Comparison of ENCODE assay signal across 21 cellular contexts in the genomic region with DNA sequence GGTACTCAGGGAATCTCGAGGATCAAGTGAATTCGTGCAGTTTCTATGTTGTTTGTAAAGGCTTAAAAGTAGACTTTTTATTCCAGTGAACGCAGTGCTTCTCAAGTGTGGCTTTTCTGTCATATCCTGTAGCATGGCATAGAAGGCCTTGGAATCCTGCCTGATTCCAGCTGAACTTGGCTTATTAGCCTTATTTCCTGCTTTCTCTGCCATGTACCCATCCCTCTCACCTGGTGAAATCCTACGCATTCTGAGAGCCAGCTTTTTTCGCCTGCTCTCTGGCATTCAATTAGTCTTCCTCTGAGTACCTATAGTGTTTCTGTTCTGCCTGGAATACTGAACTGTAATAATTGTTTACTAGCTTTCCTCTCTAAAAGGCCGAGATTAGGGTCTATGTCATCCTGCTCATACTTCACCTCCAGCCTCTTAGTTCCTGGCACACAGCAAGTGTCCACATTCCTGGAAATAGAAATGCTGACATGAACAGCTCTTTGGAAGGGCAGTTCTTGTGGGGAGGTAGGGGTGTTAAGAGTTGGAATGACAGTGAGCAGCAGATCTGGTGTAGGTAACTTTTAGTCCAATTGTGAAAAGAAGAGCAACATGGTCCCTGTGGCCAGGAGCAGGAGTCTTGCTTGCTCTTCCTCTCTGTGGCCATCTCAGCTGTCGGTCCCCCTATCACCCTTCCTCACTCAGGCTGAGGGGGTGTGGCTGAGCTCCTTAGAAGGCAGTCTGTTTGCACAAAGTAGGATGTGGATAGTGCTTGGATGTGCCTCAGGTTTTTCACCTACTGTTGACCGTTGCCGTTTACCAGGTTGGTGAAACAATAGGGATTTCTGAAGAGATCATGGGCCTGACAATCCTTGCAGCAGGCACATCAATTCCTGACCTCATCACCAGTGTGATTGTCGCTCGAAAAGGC. TPM values are rescaled to one million over a fixed set of nuclear protein-coding genes. Genes with fewer than 3 reads are reported as not detected.
A peak's percentile ranks its signal among the peaks of the same experiment; 100 is the strongest.
DNase-seq lines count a peak whose midpoint lies in the region; ATAC-seq, FAIRE-seq and TF ChIP-seq lines count a peak whose summit lies in the region.
"Had no signal": no experiment of that assay in that cellular context is flagged by ENCODE, and none has a peak within 500 bp of the region (broad histone marks: within the 10 kb centered on the region; RNA-seq: fewer than 3 reads in every experiment).

No MANE protein-coding gene starts in this region.

- H3K27me3 ChIP-seq in CD4-positive, CD25-positive, alpha-beta regulatory T cell (ENCODE audit: control insufficient read depth, insufficient read depth, low read length): no peaks in the 10 kb centered on the region
- no peaks in the 10 kb centered on the region for H3K27me3 ChIP-seq in CD8-positive, alpha-beta T cell (ENCODE audit: insufficient read depth, low read length)
- H3K27me3 ChIP-seq in GM12878 (replicated peaks in 1 of 2; ENCODE audit: control insufficient read depth in 2 of 2, insufficient read depth in 2 of 2, low read length in 1 of 2) (no peaks in the 10 kb centered on the region), mesendoderm (ENCODE audit: insufficient read depth, low read length, poor library complexity) (no peaks in the 10 kb centered on the region), MG63 (no peaks in the 10 kb centered on the region), testis (no peaks in the 10 kb centered on the region)
- H3K27me3 ChIP-seq: brain microvascular endothelial cell, neutrophil, SJSA1 had no signal

- no peak overlapping the region for H3K4ac ChIP-seq in mesendoderm (ENCODE audit: low read depth, low read length)

- peaks cover 25% of the 10 kb centered on the region for H3K36me3 Mint-ChIP-seq in CD4-positive, CD25-positive, alpha-beta regulatory T cell
- H3K36me3 Mint-ChIP-seq in CD8-positive, alpha-beta T cell: peaks cover 51% of the 10 kb centered on the region

- no TSS peak for BruUV-seq in GM12878 (replicated peaks; lab: Mats Ljungman, UMichigan)

- H3K79me2 ChIP-seq in GM12878 (ENCODE audit: control insufficient read depth, insufficient read depth, low read length) (no peaks in the 10 kb centered on the region), mesendoderm (ENCODE audit: control insufficient read depth, insufficient read depth, low read length) (no peaks in the 10 kb centered on the region)

- no peak overlapping the region for H2BK15ac ChIP-seq in mesendoderm (replicated peaks; ENCODE audit: low read depth)

- H3K18ac ChIP-seq in mesendoderm (ENCODE audit: low read length): no peak overlapping the region

- no peaks in the 10 kb centered on the region for H3K79me1 ChIP-seq in mesendoderm (ENCODE audit: low read length)

- SMC1A ChIA-PET in GM12878 (lab: Charles Lee; ENCODE audit: uncharacterized antibody, unreplicated experiment): interaction anchor here (1.4 to 2.1 kb wide), 5 partner anchors 9 to 185 kb away, joined by 3 to 10 read pairs (median 5); no protein-coding TSS in a partner anchor

- no peak overlapping the region for H2AFZ ChIP-seq in GM12878 (ENCODE audit: control insufficient read depth, low read depth, low read length)

- peaks cover 2 to 13% (median 5%) of the 10 kb centered on the region in 4 donors for H3K4me1 Mint-ChIP-seq in CD4-positive, CD25-positive, alpha-beta regulatory T cell
- peaks cover 4% of the 10 kb centered on the region for H3K4me1 Mint-ChIP-seq in CD8-positive, alpha-beta T cell (ENCODE audit: low read depth)

- no peak for TF ChIP-seq CTCF in CD8-positive, alpha-beta T cell (IDR thresholded peaks at IDR 0.05)
- TF ChIP-seq CTCF in GM12878 (IDR thresholded peaks at IDR 0.05 in 2 of 3, conservative IDR thresholded peaks at IDR 0.05 in 1 of 3; ENCODE audit: control insufficient read depth in 2 of 3, extremely low read depth in 1 of 3, insufficient read depth in 1 of 3, low read depth in 3 of 3, low read length in 3 of 3): no peak
- TF ChIP-seq CTCF in testis (IDR thresholded peaks at IDR 0.05): no peak

- H3K27ac ChIP-seq in CD4-positive, CD25-positive, alpha-beta regulatory T cell (ENCODE audit: insufficient read depth, low read length, poor library complexity, severe bottlenecking): no peak overlapping the region
- H3K27ac ChIP-seq in CD8-positive, alpha-beta T cell (ENCODE audit: low read depth, low read length): no peak overlapping the region
- H3K27ac ChIP-seq in GM12878 (ENCODE audit: control insufficient read depth, insufficient read depth) (no peak overlapping the region), mesendoderm (ENCODE audit: low read depth, low read length) (no peak overlapping the region), testis (no peak overlapping the region)
- H3K27ac ChIP-seq: neutrophil had no signal

- H3K23ac ChIP-seq in mesendoderm (ENCODE audit: low read length): no peak overlapping the region

- H3K27me3 Mint-ChIP-seq in CD4-positive, CD25-positive, alpha-beta regulatory T cell: no peaks in the 10 kb centered on the region
- H3K27me3 Mint-ChIP-seq in CD8-positive, alpha-beta T cell (ENCODE audit: low read depth): no peaks in the 10 kb centered on the region
- H3K27me3 Mint-ChIP-seq: activated CD4-positive, alpha-beta memory T cell treated with anti-CD3 and anti-CD28 coated beads, Interleukin-2, amount 10 ng/mL, durations not matched to agents 7 days and 5 days; T-helper 17 cell had no signal

- H3K9ac ChIP-seq in GM12878 (ENCODE audit: control insufficient read depth, insufficient read depth, low read length) (no peak overlapping the region), mesendoderm (ENCODE audit: low read length) (no peak overlapping the region)

- H2BK5ac ChIP-seq in mesendoderm (ENCODE audit: low read length): no peak overlapping the region

- no peak overlapping the region for H3K56ac ChIP-seq in mesendoderm (ENCODE audit: low read length)

- in situ Hi-C loops in GM12878 (cut with MboI): no loop called here

- H4K20me1 ChIP-seq in GM12878 (ENCODE audit: control insufficient read depth, insufficient read depth): no peaks in the 10 kb centered on the region

- H3K9me3 ChIP-seq in CD4-positive, CD25-positive, alpha-beta regulatory T cell (ENCODE audit: control insufficient read depth in 2 of 2, low read length in 2 of 2): no peaks in the 10 kb centered on the region
- no peaks in the 10 kb centered on the region for H3K9me3 ChIP-seq in CD8-positive, alpha-beta T cell (ENCODE audit: low read length)
- no peaks in the 10 kb centered on the region for H3K9me3 ChIP-seq in GM12878 (replicated peaks; ENCODE audit: control insufficient read depth, insufficient read depth, low read length)
- no peaks in the 10 kb centered on the region for H3K9me3 ChIP-seq in MG63
- H3K9me3 ChIP-seq in testis: no peaks in the 10 kb centered on the region
- H3K9me3 ChIP-seq: neutrophil, SJSA1 had no signal

- no peak overlapping the region for H3K4me3 Mint-ChIP-seq in CD4-positive, CD25-positive, alpha-beta regulatory T cell
- H3K4me3 Mint-ChIP-seq in CD8-positive, alpha-beta T cell: no peak overlapping the region
- H3K4me3 Mint-ChIP-seq: activated CD4-positive, alpha-beta memory T cell treated with anti-CD3 and anti-CD28 coated beads, Interleukin-2, amount 10 ng/mL, durations not matched to agents 7 days and 5 days; T-helper 17 cell had no signal

- POLR2A ChIA-PET in CD8-positive, alpha-beta T cell (lab: Charles Lee): no interaction called here
- POLR2A ChIA-PET in GM12878 (lab: Charles Lee): interaction anchor here (0.7 kb wide), 1 partner anchor 35 kb away, joined by 3 read pairs; no protein-coding TSS in a partner anchor

- H3K4me2 ChIP-seq in GM12878 (ENCODE audit: control insufficient read depth, insufficient read depth) (no peak overlapping the region), mesendoderm (ENCODE audit: low read length) (no peak overlapping the region)

- no peak for FAIRE-seq in GM12878 (lab: Jason Lieb, UNC)
- FAIRE-seq: frontal cortex had no signal

- H4K8ac ChIP-seq in mesendoderm (ENCODE audit: low read depth, low read length): no peak overlapping the region

- H4K5ac ChIP-seq in mesendoderm (ENCODE audit: low read length): no peak overlapping the region

- H2AK5ac ChIP-seq in mesendoderm (ENCODE audit: low read length): no peak overlapping the region

- no peak for ATAC-seq in CD4-positive, CD25-positive, alpha-beta regulatory T cell (ENCODE audit: low read depth in 2 of 2)
- ATAC-seq in CD8-positive, alpha-beta T cell: no peak
- ATAC-seq in GM12878 (no peak), GM21526 (IDR thresholded peaks at IDR 0.05; ENCODE audit: low FRiP score, unreplicated experiment) (no peak)
- ATAC-seq: HCT116, T-helper 17 cell had no signal

- H3K27ac Mint-ChIP-seq in CD4-positive, CD25-positive, alpha-beta regulatory T cell: peak overlapping the region in 2 of 3 donors; percentile 48 to 92
- peak overlapping the region; percentile 15 for H3K27ac Mint-ChIP-seq in CD8-positive, alpha-beta T cell
- H3K27ac Mint-ChIP-seq: activated CD4-positive, alpha-beta memory T cell treated with anti-CD3 and anti-CD28 coated beads, Interleukin-2, amount 10 ng/mL, durations not matched to agents 7 days and 5 days; T-helper 17 cell had no signal

- H3K9me3 Mint-ChIP-seq in CD4-positive, CD25-positive, alpha-beta regulatory T cell: peaks cover 0 to 2% (median 0%) of the 10 kb centered on the region in 7 donors
- H3K9me3 Mint-ChIP-seq in CD8-positive, alpha-beta T cell: no peaks in the 10 kb centered on the region
- H3K9me3 Mint-ChIP-seq: activated CD4-positive, alpha-beta memory T cell treated with anti-CD3 and anti-CD28 coated beads, Interleukin-2, amount 10 ng/mL, durations not matched to agents 7 days and 5 days had no signal

- H3K36me3 ChIP-seq in CD4-positive, CD25-positive, alpha-beta regulatory T cell (ENCODE audit: control insufficient read depth, insufficient read depth, low read length): peaks cover 22% of the 10 kb centered on the region
- H3K36me3 ChIP-seq in CD8-positive, alpha-beta T cell (ENCODE audit: insufficient read depth, low read length): peaks cover 21% of the 10 kb centered on the region
- H3K36me3 ChIP-seq in GM12878 (ENCODE audit: control insufficient read depth in 2 of 2, insufficient read depth in 2 of 2, low read length in 1 of 2): peaks cover 0 to 33% of the 10 kb centered on the region in 2 experiments; a peak in 3 of 4 replicates
- H3K36me3 ChIP-seq in mesendoderm (ENCODE audit: control insufficient read depth, insufficient read depth, low read length): no peaks in the 10 kb centered on the region
- peaks cover 7% of the 10 kb centered on the region for H3K36me3 ChIP-seq in MG63
- H3K36me3 ChIP-seq in testis (ENCODE audit: low read depth, missing control alignments): no peaks in the 10 kb centered on the region
- H3K36me3 ChIP-seq: SJSA1 had no signal

- H3K4me3 ChIP-seq in CD4-positive, CD25-positive, alpha-beta regulatory T cell (ENCODE audit: low read depth, low read length): no peak overlapping the region
- H3K4me3 ChIP-seq in CD8-positive, alpha-beta T cell (ENCODE audit: low read depth, low read length): no peak overlapping the region
- H3K4me3 ChIP-seq in GM12878: no peak overlapping the region
- H3K4me3 ChIP-seq in mesendoderm (ENCODE audit: low read length): no peak overlapping the region
- H3K4me3 ChIP-seq in MG63: no peak overlapping the region
- no peak overlapping the region for H3K4me3 ChIP-seq in testis
- H3K4me3 ChIP-seq: SJSA1 had no signal

- no peak; the same call in 1 of the 2 replicates for TF ChIP-seq POLR2A in GM12878 (IDR thresholded peaks at IDR 0.05; ENCODE audit: low read depth, low read length)
- no peak for TF ChIP-seq POLR2A in testis (IDR thresholded peaks at IDR 0.05)

- H2BK120ac ChIP-seq in mesendoderm (ENCODE audit: low read depth, low read length): no peak overlapping the region

- no peak for TF ChIP-seq RAD21 in GM12878 (IDR thresholded peaks at IDR 0.05; ENCODE audit: insufficient read depth, low read depth, low read length)

- no peaks in the 10 kb centered on the region for H3K4me1 ChIP-seq in CD4-positive, CD25-positive, alpha-beta regulatory T cell (ENCODE audit: control insufficient read depth, insufficient read depth, low read length, poor library complexity, severe bottlenecking)
- no peaks in the 10 kb centered on the region for H3K4me1 ChIP-seq in CD8-positive, alpha-beta T cell (ENCODE audit: insufficient read depth, low read length)
- H3K4me1 ChIP-seq in GM12878 (ENCODE audit: control insufficient read depth, insufficient read depth, low read length) (peaks cover 9% of the 10 kb centered on the region), mesendoderm (ENCODE audit: control insufficient read depth, low read depth, low read length) (no peaks in the 10 kb centered on the region), testis (no peaks in the 10 kb centered on the region)

- RAD21 ChIA-PET in GM12878 (lab: Charles Lee; ENCODE audit: unreplicated experiment): no interaction called here

- CTCF ChIA-PET in CD8-positive, alpha-beta T cell (lab: Charles Lee): interaction anchor here (0.5 to 2.0 kb wide), 3 partner anchors 11 to 12 kb away, joined by 4 to 9 read pairs (median 4); no protein-coding TSS in a partner anchor
- CTCF ChIA-PET in GM12878 (lab: Yijun Ruan, JAX): interaction anchor here (0.6 to 1.2 kb wide), 4 partner anchors 8 to 154 kb away, joined by 3 read pairs; no protein-coding TSS in a partner anchor

- no peak for TF ChIP-seq EP300 in GM12878 (IDR thresholded peaks at IDR 0.05; ENCODE audit: borderline replicate concordance in 1 of 2, control insufficient read depth in 1 of 2, low read depth in 2 of 2, low read length in 2 of 2)

- WGBS in GM12878 (ENCODE audit: insufficient coverage, insufficient replicate concordance, low lambda C conversion rate, missing lambda C conversion rate): 90% methylated on average over 11 of the region's 11 CpGs
- no CpG with 5 or more reads among the region's 11 CpGs for WGBS in mesendoderm (ENCODE audit: extremely low coverage, insufficient coverage, low lambda C conversion rate)
- WGBS in testis, 2 donors: 77 to 87% methylated on average over 11 of the region's 11 CpGs

- intact Hi-C loops in CD8-positive, alpha-beta T cell (cut with DNase I, micrococcal nuclease): no loop called here
- intact Hi-C loops in GM12878 (cut with micrococcal nuclease; ENCODE audit: unreplicated experiment) (no loop called here), testis (cut with DNase I; ENCODE audit: low total_unique reads) (no loop called here)

- no peak for DNase-seq in CD4-positive, CD25-positive, alpha-beta regulatory T cell
- DNase-seq in CD8-positive, alpha-beta T cell: no peak
- DNase-seq in GM12878 (ENCODE audit: low read depth, low spot score): no peak
- DNase-seq in mesendoderm: peak; percentile 6
- DNase-seq in MG63: no peak
- DNase-seq in testis: no peak
- DNase-seq: activated CD4-positive, alpha-beta memory T cell treated with anti-CD3 and anti-CD28 coated beads, Interleukin-2, amount 10 ng/mL, durations not matched to agents 7 days and 5 days; AML-193; brain microvascular endothelial cell; erythroblast; GF-D8; hypothalamus; kidney glomerular epithelial cell; NCI-H187 treated with DMSO at 0.1 percent for 48 hours; NCI-H345; T-helper 17 cell had no signal

RNA-seq across cellular contexts. Expression of a gene that starts 30.4 kb away (rescaled TPM):
- total RNA-seq in CD4-positive, CD25-positive, alpha-beta regulatory T cell: 5.2 TPM
- 1 to 10 TPM; 1.5 to 3.8 (median 2.0) TPM for polyA plus RNA-seq in CD4-positive, CD25-positive, alpha-beta regulatory T cell
- 1 to 10 TPM; 1.3 to 1.5 TPM for total RNA-seq in CD8-positive, alpha-beta T cell
- total RNA-seq in GM12878 (2013; cell fraction: nucleolus; rRNA removed): 19.8 and 23.8 TPM in 2 replicates
- total RNA-seq in GM12878 (2014; rRNA removed) (2.9 and 3.3 TPM in 2 replicates), GM12878 (2014; rRNA removed; fragmentation: Illumina TruSeq; extraction: Trizol) (2.8 and 3.3 TPM in 2 replicates), GM12878 (2021) (4.5 and 5.8 TPM in 2 replicates), testis (10 to 100 TPM; 16.9 to 24.3 TPM)
- polyA plus RNA-seq in GM12878 (2011; ENCODE audit: low read depth): 4.9 TPM
- polyA plus RNA-seq in GM12878 (2011; rRNA removed) (3.9 and 4.4 TPM in 2 replicates), GM12878 (2014; fragmentation: Illumina TruSeq; extraction: Trizol) (4.3 and 4.9 TPM in 2 replicates), GM12878 (2014; fragmentation: Nextera tagmentation; extraction: Ambion mirVana) (1 to 10 TPM; 1.4 to 2.3 TPM), GM12878 (2014; rRNA removed) (2.8 and 4.7 TPM in 2 replicates), GM12878 (2016; fragmentation: Nextera tagmentation; extraction: Ambion mirVana) (1 to 10 TPM; 1.7 to 3.2 TPM), testis (ENCODE audit: insufficient read depth, low read depth, low replicate concordance) (13.4 TPM)
- polyA plus RNA-seq in GM12878 (2011; cell fraction: cytosol; rRNA removed): 3.2 and 4.5 TPM in 2 replicates
- polyA plus RNA-seq in GM12878 (2011; cell fraction: nucleus; rRNA removed): 3.9 and 5.7 TPM in 2 replicates
- 7.3 and 7.7 TPM in 2 replicates for polyA plus RNA-seq in GM12878 (2012)
- polyA minus RNA-seq in GM12878 (2011; rRNA and poly(A)+ RNA removed): 5.7 and 6.4 TPM in 2 replicates
- polyA minus RNA-seq in GM12878 (2011; cell fraction: cytosol; rRNA and poly(A)+ RNA removed): 1.5 and 1.8 TPM in 2 replicates
- polyA minus RNA-seq in GM12878 (2011; cell fraction: nucleus; rRNA and poly(A)+ RNA removed): 5.2 and 8.6 TPM in 2 replicates
- 4.3 TPM for polyA plus RNA-seq in mesendoderm (2013, experiment 1 of 2)
- polyA plus RNA-seq in mesendoderm (2013, experiment 2 of 2): 4.0 TPM
- total RNA-seq in MG63 (2014; rRNA removed; shearing (Covaris generic); ENCODE audit: low replicate concordance): 3.3 and 10.1 TPM in 2 replicates

RNA-seq across cellular contexts. Expression of a gene that starts 41.2 kb away (rescaled TPM):
- 22.7 TPM for total RNA-seq in CD4-positive, CD25-positive, alpha-beta regulatory T cell
- 10 to 100 TPM; 28.2 to 40.6 (median 33.2) TPM for polyA plus RNA-seq in CD4-positive, CD25-positive, alpha-beta regulatory T cell
- total RNA-seq in CD8-positive, alpha-beta T cell: 10 to 100 TPM; 26.7 to 28.6 TPM
- 108 and 123 TPM in 2 replicates for total RNA-seq in GM12878 (2013; cell fraction: nucleolus; rRNA removed)
- 36.8 and 39.3 TPM in 2 replicates for total RNA-seq in GM12878 (2014; rRNA removed)
- total RNA-seq in GM12878 (2014; rRNA removed; fragmentation: Illumina TruSeq; extraction: Trizol): 39.4 and 40.4 TPM in 2 replicates
- total RNA-seq in GM12878 (2021): 40.7 and 42.0 TPM in 2 replicates
- polyA plus RNA-seq in GM12878 (2011; ENCODE audit: low read depth): 26.2 TPM
- 76.9 and 93.4 TPM in 2 replicates for polyA plus RNA-seq in GM12878 (2011; rRNA removed)
- 55.4 and 58.2 TPM in 2 replicates for polyA plus RNA-seq in GM12878 (2011; cell fraction: cytosol; rRNA removed)
- polyA plus RNA-seq in GM12878 (2011; cell fraction: nucleus; rRNA removed): 48.6 and 54.8 TPM in 2 replicates
- 24.6 and 28.8 TPM in 2 replicates for polyA plus RNA-seq in GM12878 (2012)
- polyA plus RNA-seq in GM12878 (2014; fragmentation: Illumina TruSeq; extraction: Trizol): 53.7 and 68.1 TPM in 2 replicates
- 10 to 100 TPM; 39.4 to 41.9 TPM for polyA plus RNA-seq in GM12878 (2014; fragmentation: Nextera tagmentation; extraction: Ambion mirVana)
- polyA plus RNA-seq in GM12878 (2014; rRNA removed): 47.5 and 53.4 TPM in 2 replicates
- polyA plus RNA-seq in GM12878 (2016; fragmentation: Nextera tagmentation; extraction: Ambion mirVana): 10 to 100 TPM; 69.3 to 74.4 TPM
- polyA minus RNA-seq in GM12878 (2011; rRNA and poly(A)+ RNA removed): 57.6 and 79.1 TPM in 2 replicates
- 19.1 and 27.4 TPM in 2 replicates for polyA minus RNA-seq in GM12878 (2011; cell fraction: cytosol; rRNA and poly(A)+ RNA removed)
- polyA minus RNA-seq in GM12878 (2011; cell fraction: nucleus; rRNA and poly(A)+ RNA removed): 35.9 and 74.2 TPM in 2 replicates
- polyA plus RNA-seq in mesendoderm (2013, experiment 1 of 2): 26.9 TPM
- 26.7 TPM for polyA plus RNA-seq in mesendoderm (2013, experiment 2 of 2)
- total RNA-seq in MG63 (2014; rRNA removed; shearing (Covaris generic); ENCODE audit: low replicate concordance): 26.3 and 34.6 TPM in 2 replicates
- total RNA-seq in testis: 10 to 100 TPM; 65.7 to 71.0 TPM
- polyA plus RNA-seq in testis (ENCODE audit: insufficient read depth, low read depth, low replicate concordance): 41.7 TPM
